ENCODE assay signal across 1 cellular context in the genomic region with DNA sequence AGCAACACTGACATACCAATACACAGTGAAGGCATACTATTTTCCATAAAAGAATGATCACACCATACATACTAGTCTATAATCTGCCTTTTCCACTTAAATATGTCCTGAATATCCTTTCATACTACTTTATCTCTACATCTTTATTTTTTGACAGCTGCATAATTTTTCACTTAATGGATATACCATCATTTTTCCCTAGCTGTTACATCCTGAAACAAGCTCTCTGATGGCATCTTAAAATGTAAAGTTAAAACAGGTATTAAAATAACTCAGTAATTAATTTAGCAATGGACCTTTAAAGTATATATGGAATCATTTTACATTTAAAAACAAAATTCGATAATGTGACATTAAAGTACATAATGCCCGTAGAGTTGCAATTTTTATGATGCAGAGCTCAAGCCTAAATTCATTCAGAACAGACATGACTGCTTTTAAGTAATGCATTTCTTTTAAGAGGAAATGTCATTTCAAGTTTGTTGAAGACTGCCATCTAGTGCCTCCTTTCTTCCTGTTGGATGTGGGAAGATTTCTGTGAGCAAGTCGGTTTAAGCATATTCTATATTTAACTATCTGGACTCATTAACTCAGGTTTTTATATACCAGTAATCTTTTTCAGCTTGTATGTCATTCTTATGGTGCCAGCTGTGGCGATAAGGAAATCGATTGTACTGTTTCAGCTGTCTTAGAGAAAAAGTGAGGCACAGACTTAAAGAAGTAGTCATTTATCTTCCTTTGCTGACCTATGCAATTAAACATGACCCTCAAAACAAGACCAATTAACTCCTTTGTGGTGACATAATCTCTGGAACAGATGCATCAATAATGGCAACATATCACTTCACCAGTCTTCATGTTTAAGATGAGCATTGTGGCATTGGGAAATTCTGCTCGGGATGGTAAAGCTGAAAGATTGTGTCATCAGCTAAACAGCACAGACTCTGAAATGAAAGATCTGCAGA.
TF ChIP-seq lines count a peak whose summit lies in the region.

No MANE protein-coding gene starts in this region.

TF ChIP-seq in K562, 482 proteins besides CTCF, POLR2A, EP300 and RAD21 (continued from another document):
- TF ChIP-seq CCNT2 (IDR thresholded peaks at IDR 0.05; ENCODE audit: borderline replicate concordance, extremely low read depth, insufficient read length, low read depth, low read length) (no peak), HCFC1 (IDR thresholded peaks at IDR 0.05; ENCODE audit: low read depth, low read length) (no peak), SMC3 (conservative IDR thresholded peaks at IDR 0.05; ENCODE audit: insufficient read depth, low read depth, low read length) (peak; percentile 62)
